Comparison of ENCODE assay signal across 1 cellular context in genomic region chr1:11550664-11551283, GRCh38.
TF ChIP-seq lines count a peak whose summit lies in the region.

No MANE protein-coding gene starts in this region.

TF ChIP-seq in WTC11, 78 proteins besides CTCF, POLR2A, EP300 and RAD21 (continued from another document and continues in another):
- TF ChIP-seq, protein P1, sequence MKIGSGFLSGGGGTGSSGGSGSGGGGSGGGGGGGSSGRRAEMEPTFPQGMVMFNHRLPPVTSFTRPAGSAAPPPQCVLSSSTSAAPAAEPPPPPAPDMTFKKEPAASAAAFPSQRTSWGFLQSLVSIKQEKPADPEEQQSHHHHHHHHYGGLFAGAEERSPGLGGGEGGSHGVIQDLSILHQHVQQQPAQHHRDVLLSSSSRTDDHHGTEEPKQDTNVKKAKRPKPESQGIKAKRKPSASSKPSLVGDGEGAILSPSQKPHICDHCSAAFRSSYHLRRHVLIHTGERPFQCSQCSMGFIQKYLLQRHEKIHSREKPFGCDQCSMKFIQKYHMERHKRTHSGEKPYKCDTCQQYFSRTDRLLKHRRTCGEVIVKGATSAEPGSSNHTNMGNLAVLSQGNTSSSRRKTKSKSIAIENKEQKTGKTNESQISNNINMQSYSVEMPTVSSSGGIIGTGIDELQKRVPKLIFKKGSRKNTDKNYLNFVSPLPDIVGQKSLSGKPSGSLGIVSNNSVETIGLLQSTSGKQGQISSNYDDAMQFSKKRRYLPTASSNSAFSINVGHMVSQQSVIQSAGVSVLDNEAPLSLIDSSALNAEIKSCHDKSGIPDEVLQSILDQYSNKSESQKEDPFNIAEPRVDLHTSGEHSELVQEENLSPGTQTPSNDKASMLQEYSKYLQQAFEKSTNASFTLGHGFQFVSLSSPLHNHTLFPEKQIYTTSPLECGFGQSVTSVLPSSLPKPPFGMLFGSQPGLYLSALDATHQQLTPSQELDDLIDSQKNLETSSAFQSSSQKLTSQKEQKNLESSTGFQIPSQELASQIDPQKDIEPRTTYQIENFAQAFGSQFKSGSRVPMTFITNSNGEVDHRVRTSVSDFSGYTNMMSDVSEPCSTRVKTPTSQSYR (CRISPR knock-in tag; IDR thresholded peaks at IDR 0.05): peak; percentile 97
- TF ChIP-seq TEAD4 (CRISPR knock-in tag; IDR thresholded peaks at IDR 0.05) (peak; percentile 98), GTF2I (CRISPR knock-in tag; conservative IDR thresholded peaks at IDR 0.05) (no peak), ZNF219 (CRISPR knock-in tag; IDR thresholded peaks at IDR 0.05; ENCODE audit: borderline replicate concordance) (peak; percentile 98), CREB1 (CRISPR knock-in tag; IDR thresholded peaks at IDR 0.05) (peak; percentile 96), MXD4 (CRISPR knock-in tag; IDR thresholded peaks at IDR 0.05; ENCODE audit: borderline replicate concordance) (peak; percentile 25; the same call in 1 of the 2 replicates), ZNF317 (CRISPR knock-in tag; IDR thresholded peaks at IDR 0.05; ENCODE audit: borderline replicate concordance, low read depth) (peak; percentile 70; the same call in 1 of the 2 replicates), E2F1 (CRISPR knock-in tag; IDR thresholded peaks at IDR 0.05) (peak; percentile 91; the same call in 1 of the 2 replicates), AR (CRISPR knock-in tag; IDR thresholded peaks at IDR 0.05) (0 out of 2 replicates have a peak, but pooled peaks have one; percentile 66), SOX15 (CRISPR knock-in tag; IDR thresholded peaks at IDR 0.05) (no peak), ETV6 (CRISPR knock-in tag; IDR thresholded peaks at IDR 0.05) (peak; percentile 99), TEAD1 (CRISPR knock-in tag; IDR thresholded peaks at IDR 0.05) (peak; percentile 100), NR3C1 (CRISPR knock-in tag; conservative IDR thresholded peaks at IDR 0.05; ENCODE audit: low read depth) (0 out of 2 replicates have a peak, but pooled peaks have one; percentile 79), SP1 (CRISPR knock-in tag; conservative IDR thresholded peaks at IDR 0.05) (peak; percentile 84), IRF1 (CRISPR knock-in tag; IDR thresholded peaks at IDR 0.05) (peak; percentile 94; the same call in 1 of the 2 replicates), ESRRA (CRISPR knock-in tag; IDR thresholded peaks at IDR 0.05; ENCODE audit: borderline replicate concordance) (peak; percentile 96; the same call in 1 of the 2 replicates), GABPB1 (CRISPR knock-in tag; IDR thresholded peaks at IDR 0.05) (no peak; the same call in none of the 2 replicates), SMAD3 (CRISPR knock-in tag; IDR thresholded peaks at IDR 0.05; ENCODE audit: borderline replicate concordance) (peak; percentile 98; the same call in 1 of the 2 replicates), ZNF671 (CRISPR knock-in tag; IDR thresholded peaks at IDR 0.05) (no peak), RORB (CRISPR knock-in tag; IDR thresholded peaks at IDR 0.05) (no peak), NFYB (CRISPR knock-in tag; conservative IDR thresholded peaks at IDR 0.05; ENCODE audit: low read depth) (peak; percentile 52), JUN (CRISPR knock-in tag; IDR thresholded peaks at IDR 0.05) (peak; percentile 99), TP53 (CRISPR knock-in tag; IDR thresholded peaks at IDR 0.05) (peak; percentile 96), FOXP1 (CRISPR knock-in tag; IDR thresholded peaks at IDR 0.05; ENCODE audit: borderline replicate concordance) (peak; percentile 98), NFE2L1 (CRISPR knock-in tag; IDR thresholded peaks at IDR 0.05) (peak; percentile 97), SMAD4 (CRISPR knock-in tag; IDR thresholded peaks at IDR 0.05) (peak; percentile 98), NR1H2 (CRISPR knock-in tag; IDR thresholded peaks at IDR 0.05) (no peak), USF1 (CRISPR knock-in tag; IDR thresholded peaks at IDR 0.05) (peak; percentile 89), GRHL2 (CRISPR knock-in tag; IDR thresholded peaks at IDR 0.05; ENCODE audit: insufficient replicate concordance, severe bottlenecking) (no peak), ZNF263 (CRISPR knock-in tag; IDR thresholded peaks at IDR 0.05; ENCODE audit: low read depth) (peak; percentile 62; the same call in 1 of the 2 replicates), OVOL2 (CRISPR knock-in tag; IDR thresholded peaks at IDR 0.05; ENCODE audit: borderline replicate concordance) (no peak), E2F4 (CRISPR knock-in tag; IDR thresholded peaks at IDR 0.05; ENCODE audit: borderline replicate concordance, low read depth) (peak; percentile 91), TCF7 (CRISPR knock-in tag; IDR thresholded peaks at IDR 0.05; ENCODE audit: low read depth) (peak; percentile 95), ZNF232 (CRISPR knock-in tag; IDR thresholded peaks at IDR 0.05) (peak; percentile 98)
- TF ChIP-seq, protein P2, sequence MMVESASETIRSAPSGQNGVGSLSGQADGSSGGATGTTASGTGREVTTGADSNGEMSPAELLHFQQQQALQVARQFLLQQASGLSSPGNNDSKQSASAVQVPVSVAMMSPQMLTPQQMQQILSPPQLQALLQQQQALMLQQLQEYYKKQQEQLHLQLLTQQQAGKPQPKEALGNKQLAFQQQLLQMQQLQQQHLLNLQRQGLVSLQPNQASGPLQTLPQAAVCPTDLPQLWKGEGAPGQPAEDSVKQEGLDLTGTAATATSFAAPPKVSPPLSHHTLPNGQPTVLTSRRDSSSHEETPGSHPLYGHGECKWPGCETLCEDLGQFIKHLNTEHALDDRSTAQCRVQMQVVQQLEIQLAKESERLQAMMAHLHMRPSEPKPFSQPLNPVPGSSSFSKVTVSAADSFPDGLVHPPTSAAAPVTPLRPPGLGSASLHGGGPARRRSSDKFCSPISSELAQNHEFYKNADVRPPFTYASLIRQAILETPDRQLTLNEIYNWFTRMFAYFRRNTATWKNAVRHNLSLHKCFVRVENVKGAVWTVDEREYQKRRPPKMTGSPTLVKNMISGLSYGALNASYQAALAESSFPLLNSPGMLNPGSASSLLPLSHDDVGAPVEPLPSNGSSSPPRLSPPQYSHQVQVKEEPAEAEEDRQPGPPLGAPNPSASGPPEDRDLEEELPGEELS (CRISPR knock-in tag; IDR thresholded peaks at IDR 0.05): peak; percentile 99
- TF ChIP-seq, protein P3, sequence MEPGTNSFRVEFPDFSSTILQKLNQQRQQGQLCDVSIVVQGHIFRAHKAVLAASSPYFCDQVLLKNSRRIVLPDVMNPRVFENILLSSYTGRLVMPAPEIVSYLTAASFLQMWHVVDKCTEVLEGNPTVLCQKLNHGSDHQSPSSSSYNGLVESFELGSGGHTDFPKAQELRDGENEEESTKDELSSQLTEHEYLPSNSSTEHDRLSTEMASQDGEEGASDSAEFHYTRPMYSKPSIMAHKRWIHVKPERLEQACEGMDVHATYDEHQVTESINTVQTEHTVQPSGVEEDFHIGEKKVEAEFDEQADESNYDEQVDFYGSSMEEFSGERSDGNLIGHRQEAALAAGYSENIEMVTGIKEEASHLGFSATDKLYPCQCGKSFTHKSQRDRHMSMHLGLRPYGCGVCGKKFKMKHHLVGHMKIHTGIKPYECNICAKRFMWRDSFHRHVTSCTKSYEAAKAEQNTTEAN (CRISPR knock-in tag; IDR thresholded peaks at IDR 0.05): peak; percentile 97; the same call in 1 of the 2 replicates
- TF ChIP-seq, protein P4, sequence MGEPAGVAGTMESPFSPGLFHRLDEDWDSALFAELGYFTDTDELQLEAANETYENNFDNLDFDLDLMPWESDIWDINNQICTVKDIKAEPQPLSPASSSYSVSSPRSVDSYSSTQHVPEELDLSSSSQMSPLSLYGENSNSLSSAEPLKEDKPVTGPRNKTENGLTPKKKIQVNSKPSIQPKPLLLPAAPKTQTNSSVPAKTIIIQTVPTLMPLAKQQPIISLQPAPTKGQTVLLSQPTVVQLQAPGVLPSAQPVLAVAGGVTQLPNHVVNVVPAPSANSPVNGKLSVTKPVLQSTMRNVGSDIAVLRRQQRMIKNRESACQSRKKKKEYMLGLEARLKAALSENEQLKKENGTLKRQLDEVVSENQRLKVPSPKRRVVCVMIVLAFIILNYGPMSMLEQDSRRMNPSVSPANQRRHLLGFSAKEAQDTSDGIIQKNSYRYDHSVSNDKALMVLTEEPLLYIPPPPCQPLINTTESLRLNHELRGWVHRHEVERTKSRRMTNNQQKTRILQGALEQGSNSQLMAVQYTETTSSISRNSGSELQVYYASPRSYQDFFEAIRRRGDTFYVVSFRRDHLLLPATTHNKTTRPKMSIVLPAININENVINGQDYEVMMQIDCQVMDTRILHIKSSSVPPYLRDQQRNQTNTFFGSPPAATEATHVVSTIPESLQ (CRISPR knock-in tag; IDR thresholded peaks at IDR 0.05): peak; percentile 87
- TF ChIP-seq, protein P5, sequence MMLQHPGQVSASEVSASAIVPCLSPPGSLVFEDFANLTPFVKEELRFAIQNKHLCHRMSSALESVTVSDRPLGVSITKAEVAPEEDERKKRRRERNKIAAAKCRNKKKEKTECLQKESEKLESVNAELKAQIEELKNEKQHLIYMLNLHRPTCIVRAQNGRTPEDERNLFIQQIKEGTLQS (CRISPR knock-in tag; conservative IDR thresholded peaks at IDR 0.05): peak; percentile 59; the same call in 1 of the 2 replicates
- TF ChIP-seq, protein P6, sequence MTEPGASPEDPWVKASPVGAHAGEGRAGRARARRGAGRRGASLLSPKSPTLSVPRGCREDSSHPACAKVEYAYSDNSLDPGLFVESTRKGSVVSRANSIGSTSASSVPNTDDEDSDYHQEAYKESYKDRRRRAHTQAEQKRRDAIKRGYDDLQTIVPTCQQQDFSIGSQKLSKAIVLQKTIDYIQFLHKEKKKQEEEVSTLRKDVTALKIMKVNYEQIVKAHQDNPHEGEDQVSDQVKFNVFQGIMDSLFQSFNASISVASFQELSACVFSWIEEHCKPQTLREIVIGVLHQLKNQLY (CRISPR knock-in tag; IDR thresholded peaks at IDR 0.05): peak; percentile 93; the same call in 1 of the 2 replicates
- TF ChIP-seq, protein P7, sequence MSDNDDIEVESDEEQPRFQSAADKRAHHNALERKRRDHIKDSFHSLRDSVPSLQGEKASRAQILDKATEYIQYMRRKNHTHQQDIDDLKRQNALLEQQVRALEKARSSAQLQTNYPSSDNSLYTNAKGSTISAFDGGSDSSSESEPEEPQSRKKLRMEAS (CRISPR knock-in tag; IDR thresholded peaks at IDR 0.05): peak; percentile 89
- TF ChIP-seq, protein P8, sequence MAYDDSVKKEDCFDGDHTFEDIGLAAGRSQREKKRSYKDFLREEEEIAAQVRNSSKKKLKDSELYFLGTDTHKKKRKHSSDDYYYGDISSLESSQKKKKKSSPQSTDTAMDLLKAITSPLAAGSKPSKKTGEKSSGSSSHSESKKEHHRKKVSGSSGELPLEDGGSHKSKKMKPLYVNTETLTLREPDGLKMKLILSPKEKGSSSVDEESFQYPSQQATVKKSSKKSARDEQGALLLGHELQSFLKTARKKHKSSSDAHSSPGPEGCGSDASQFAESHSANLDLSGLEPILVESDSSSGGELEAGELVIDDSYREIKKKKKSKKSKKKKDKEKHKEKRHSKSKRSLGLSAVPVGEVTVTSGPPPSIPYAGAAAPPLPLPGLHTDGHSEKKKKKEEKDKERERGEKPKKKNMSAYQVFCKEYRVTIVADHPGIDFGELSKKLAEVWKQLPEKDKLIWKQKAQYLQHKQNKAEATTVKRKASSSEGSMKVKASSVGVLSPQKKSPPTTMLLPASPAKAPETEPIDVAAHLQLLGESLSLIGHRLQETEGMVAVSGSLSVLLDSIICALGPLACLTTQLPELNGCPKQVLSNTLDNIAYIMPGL (CRISPR knock-in tag; IDR thresholded peaks at IDR 0.05): peak; percentile 66; the same call in 1 of the 2 replicates
